Comparison of ENCODE assay signal across 8 cellular contexts in the genomic region with DNA sequence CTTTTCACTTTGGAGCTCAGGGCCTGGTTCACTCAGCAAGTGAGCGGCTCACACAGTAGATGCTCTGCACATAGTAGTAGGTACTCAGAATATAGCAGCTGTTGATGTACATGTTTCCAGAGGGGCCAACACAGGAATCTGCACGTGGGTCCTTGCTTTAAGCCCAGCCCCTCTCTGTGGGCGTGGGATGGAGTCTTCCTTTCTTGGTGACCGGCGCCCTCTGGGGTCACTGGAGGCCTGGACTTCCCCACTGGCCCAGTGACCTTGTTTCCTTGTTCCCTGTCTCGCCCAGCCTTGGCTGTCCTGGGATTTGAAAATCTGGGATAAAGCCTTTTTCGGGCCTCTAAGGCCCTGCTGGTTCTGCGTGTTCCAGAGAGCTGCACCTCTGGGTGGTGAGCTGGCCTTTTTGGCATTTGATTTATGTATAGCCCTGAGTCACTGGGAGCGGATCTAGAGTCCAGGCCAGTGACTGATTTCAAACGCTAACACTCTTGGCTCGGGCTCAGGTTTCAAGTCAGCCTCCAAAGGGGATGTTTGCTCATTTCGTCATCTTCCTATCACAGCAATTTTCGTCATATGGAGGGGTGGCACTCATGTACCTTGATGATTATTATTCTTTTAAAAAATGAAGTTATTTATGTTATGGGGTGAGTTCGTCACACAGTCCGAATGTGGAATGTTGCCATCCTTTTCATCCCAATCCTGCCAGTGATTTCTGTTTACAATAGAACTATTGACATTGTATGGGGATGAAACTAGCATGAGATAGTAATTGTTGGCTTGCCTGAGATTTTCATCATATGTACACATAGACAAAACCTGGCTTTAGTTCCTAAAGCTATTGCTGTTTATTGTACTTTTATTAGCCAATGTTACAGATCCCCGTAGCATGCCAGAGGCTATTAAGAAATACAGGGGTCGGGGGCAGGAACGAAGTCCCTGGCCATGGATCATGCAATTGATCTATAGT.
DNase-seq lines count a peak whose midpoint lies in the region; ATAC-seq, FAIRE-seq and TF ChIP-seq lines count a peak whose summit lies in the region.

No MANE protein-coding gene starts in this region.

- H3K9me3 ChIP-seq in breast epithelium (no peaks in the 10 kb centered on the region), spleen (no peaks in the 10 kb centered on the region)

- DNase-seq in GM04503 (ENCODE audit: low read depth) (peak; percentile 99), NCI-H510A (lab: John Stamatoyannopoulos, UW) (peak; percentile 58), breast epithelium (ENCODE audit: low spot score in 2 of 2) (peak; percentile 61 to 65), spleen (no peak), GDM1 (lab: John Stamatoyannopoulos, UW) (no peak), DMS114 treated with DMSO at 0.1 percent for 48 hours (lab: John Stamatoyannopoulos, UW; ENCODE audit: unreplicated experiment) (no peak)

- H3K4me1 ChIP-seq in breast epithelium (peaks cover 0 to 5% of the 10 kb centered on the region in 2 donors), spleen (peaks cover 22 to 84% (median 59%) of the 10 kb centered on the region in 6 donors)

- TF ChIP-seq CTCF in breast epithelium (IDR thresholded peaks at IDR 0.05) = no peak
- no peak for TF ChIP-seq CTCF in spleen (IDR thresholded peaks at IDR 0.05 in 8 of 11, conservative IDR thresholded peaks at IDR 0.05 in 3 of 11)

- no peaks in the 10 kb centered on the region for H3K36me3 ChIP-seq in breast epithelium
- H3K36me3 ChIP-seq in spleen = no peaks in the 10 kb centered on the region

- H3K27ac ChIP-seq in breast epithelium = peak overlapping the region; percentile 67 to 68
- peak overlapping the region in 7 of 8 donors; percentile 12 to 79 (median 42) for H3K27ac ChIP-seq in spleen

- intact Hi-C loops in breast epithelium (cut with DNase I; ENCODE audit: low total_unique reads) (no loop called here), spleen (cut with DNase I; ENCODE audit: low total_unique reads) (no loop called here)

- no peak for ATAC-seq in HG02870 (IDR thresholded peaks at IDR 0.05; ENCODE audit: unreplicated experiment)

- FAIRE-seq in islet of Langerhans (lab: Jason Lieb, UNC) = peak; percentile 41

- H3K4me3 ChIP-seq in breast epithelium = no peak overlapping the region
- no peak overlapping the region for H3K4me3 ChIP-seq in spleen

- no peaks in the 10 kb centered on the region for H3K27me3 ChIP-seq in breast epithelium
- H3K27me3 ChIP-seq in spleen (replicated peaks in 1 of 7) = no peaks in the 10 kb centered on the region

- TF ChIP-seq POLR2A in breast epithelium (IDR thresholded peaks at IDR 0.05) = no peak
- no peak for TF ChIP-seq POLR2A in spleen (IDR thresholded peaks at IDR 0.05)

- WGBS in spleen, 5 donors = 46 to 61% (median 56%) methylated on average over 17 to 18 of the region's 18 CpGs

Comparison
In these comparisons a context has a peak if more than half of its experiments do, and no peak if none do; other contexts are left out.
1. DNase-seq: peak in GM04503 (single experiment), NCI-H510A (single experiment) and breast epithelium (2 of 2); none in spleen (single experiment), GDM1 (single experiment) and DMS114 treated with DMSO at 0.1 percent for 48 hours (single experiment).